ENCODE assay signal across 19 cellular contexts in the genomic region with DNA sequence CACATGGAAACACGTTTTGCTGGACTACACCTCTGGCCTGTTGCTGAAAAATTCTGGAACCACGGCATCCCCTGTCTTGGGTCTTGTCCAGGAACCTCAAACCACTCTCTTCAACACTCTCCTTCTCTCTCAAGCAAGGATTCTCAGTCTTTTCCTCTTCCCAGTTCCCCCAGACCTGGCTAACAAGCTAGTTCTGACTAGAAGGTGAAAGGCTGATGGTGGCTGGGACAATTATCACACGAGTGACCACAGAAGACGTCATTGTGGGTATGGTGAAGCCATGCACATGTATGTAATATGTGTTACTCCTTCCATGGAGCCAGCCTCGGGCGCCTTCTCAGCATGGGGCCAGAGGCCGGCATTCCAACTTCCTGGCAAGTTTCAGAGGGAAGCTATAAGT.
"Had no signal": no experiment of that assay in that cellular context is flagged by ENCODE, and none has a peak within 500 bp of the region (broad histone marks: within the 10 kb centered on the region; RNA-seq: fewer than 3 reads in every experiment).

No MANE protein-coding gene starts in this region.

- H3K36me3 Mint-ChIP-seq: mesothelial cell of epicardium; natural killer cell; stimulated activated effector memory CD8-positive, alpha-beta T cell treated with anti-CD3 and anti-CD28 coated beads, Interleukin-12 subunit alpha, Interleukin-12 subunit beta, amount 100 ng/mL, for 72 hours had no signal

- H3K4me3 Mint-ChIP-seq: dendritic cell treated with granulocyte-macrophage colony-stimulating factor and Interleukin-4, amounts not matched to agents 40 ng/mL and 50 ng/mL, for 4 days; endodermal cell; mesothelial cell of epicardium; natural killer cell; neural crest cell; stimulated activated effector memory CD8-positive, alpha-beta T cell treated with anti-CD3 and anti-CD28 coated beads, Interleukin-12 subunit alpha, Interleukin-12 subunit beta, amount 100 ng/mL, for 72 hours had no signal

- H3K9me3 ChIP-seq: gastrocnemius medialis, ovary, thoracic aorta, transverse colon had no signal

- H3K36me3 ChIP-seq: gastrocnemius medialis, ovary, thoracic aorta, transverse colon had no signal

- H3K9me3 Mint-ChIP-seq: dendritic cell treated with granulocyte-macrophage colony-stimulating factor and Interleukin-4, amounts not matched to agents 40 ng/mL and 50 ng/mL, for 4 days; neural crest cell; stimulated activated effector memory CD8-positive, alpha-beta T cell treated with anti-CD3 and anti-CD28 coated beads, Interleukin-12 subunit alpha, Interleukin-12 subunit beta, amount 100 ng/mL, for 72 hours had no signal

- H3K4me1 Mint-ChIP-seq: endodermal cell, mesothelial cell of epicardium, natural killer cell, neural crest cell had no signal

- FAIRE-seq: colon had no signal

- H3K27ac ChIP-seq: gastrocnemius medialis, heart right ventricle, ovary, thoracic aorta, transverse colon had no signal

- ATAC-seq: gastrocnemius medialis; heart right ventricle; left lobe of liver; natural killer cell; right cardiac atrium; stimulated activated effector memory CD8-positive, alpha-beta T cell treated with anti-CD3 and anti-CD28 coated beads, Interleukin-12 subunit alpha, Interleukin-12 subunit beta, amount 100 ng/mL, for 72 hours; stimulated activated naive CD8-positive, alpha-beta T cell treated with anti-CD3 and anti-CD28 coated beads, Interleukin-15, Interleukin-2, amounts not matched to agents 100 U/mL and 50 U/mL, for 24 hours had no signal

- H3K27me3 ChIP-seq: gastrocnemius medialis, heart right ventricle, ovary, transverse colon had no signal

- H3K27ac Mint-ChIP-seq: dendritic cell treated with granulocyte-macrophage colony-stimulating factor and Interleukin-4, amounts not matched to agents 40 ng/mL and 50 ng/mL, for 4 days; endodermal cell; mesothelial cell of epicardium; natural killer cell; stimulated activated effector memory CD8-positive, alpha-beta T cell treated with anti-CD3 and anti-CD28 coated beads, Interleukin-12 subunit alpha, Interleukin-12 subunit beta, amount 100 ng/mL, for 72 hours had no signal

- DNase-seq: effector CD4-positive, alpha-beta T cell; endodermal cell; gastrocnemius medialis; heart right ventricle; islet precursor cell; natural killer cell; ovary; right cardiac atrium; stimulated activated CD4-positive, alpha-beta T cell treated with anti-CD3 and anti-CD28 coated beads, Interleukin-4, amount 100 ng/mL, for 1 hour; stimulated activated CD8-positive, alpha-beta memory T cell treated with anti-CD3 and anti-CD28 coated beads, Interleukin-4, amount 100 ng/mL, for 48 hours; stimulated activated naive CD8-positive, alpha-beta T cell treated with anti-CD3 and anti-CD28 coated beads, Interleukin-15, Interleukin-2, amounts not matched to agents 100 U/mL and 50 U/mL, for 24 hours; transverse colon had no signal

- H3K4me1 ChIP-seq: gastrocnemius medialis, transverse colon had no signal

- H3K4me3 ChIP-seq: gastrocnemius medialis, heart right ventricle, ovary, thoracic aorta, transverse colon had no signal
